20 cellular contexts compared by ENCODE assay signal in genomic region chr1:166080277-166080964, GRCh38.
A peak's percentile ranks its signal among the peaks of the same experiment; 100 is the strongest.
DNase-seq lines count a peak whose midpoint lies in the region; ATAC-seq, FAIRE-seq and TF ChIP-seq lines count a peak whose summit lies in the region.
"Had no signal": no experiment of that assay in that cellular context is flagged by ENCODE, and none has a peak within 500 bp of the region (broad histone marks: within the 10 kb centered on the region; RNA-seq: fewer than 3 reads in every experiment).

No MANE protein-coding gene starts in this region.

- FAIRE-seq in small intestine (lab: Jason Lieb, UNC) = no peak
- FAIRE-seq: endometrium had no signal

- H3K9me3 Mint-ChIP-seq in GM23338 = no peaks in the 10 kb centered on the region

- no peak for TF ChIP-seq CTCF in GM23338 (conservative IDR thresholded peaks at IDR 0.05; ENCODE audit: low read depth in 2 of 2)

- intact Hi-C loops in left ventricle myocardium superior (cut with micrococcal nuclease) = no loop called here
- intact Hi-C loops in Right ventricle myocardium superior (cut with DNase I) = no loop called here
- intact Hi-C loops in aorta (cut with DNase I) = no loop called here

- DNase-seq in left ventricle myocardium superior = no peak
- DNase-seq in Right ventricle myocardium superior = no peak
- peak; percentile 65 for DNase-seq in UCSD-AML1 (lab: John Stamatoyannopoulos, UW; ENCODE audit: unreplicated experiment)
- DNase-seq in foreskin melanocyte = peak; percentile 50
- no peak for DNase-seq in aorta
- no peak for DNase-seq in cerebellar cortex (ENCODE audit: low spot score)
- no peak for DNase-seq in small intestine
- DNase-seq in GM23338 (ENCODE audit: low spot score) = no peak
- DNase-seq: activated CD4-positive, alpha-beta T cell treated with anti-CD3 and anti-CD28 coated beads for 4 hours; activated naive CD4-positive, alpha-beta T cell; DMS 273 treated with DMSO at 0.1 percent for 48 hours; mesenchymal stem cell; NCI-H2081 treated with DMSO at 0.1 percent for 48 hours; NCI-H526; sigmoid colon; substantia nigra had no signal

- H3K4me3 Mint-ChIP-seq in GM23338 = no peak overlapping the region

- H3K27ac ChIP-seq in aorta (ENCODE audit: low read depth in 1 of 2, low read length in 2 of 2) (no peak overlapping the region), small intestine (ENCODE audit: low read depth in 1 of 2, low read length in 1 of 2) (no peak overlapping the region), GM23338 (ENCODE audit: low read depth) (no peak overlapping the region)
- H3K27ac ChIP-seq: cardiac muscle cell had no signal

- H3K4me1 ChIP-seq in aorta (ENCODE audit: control insufficient read depth in 1 of 2, insufficient read depth in 2 of 2, low read length in 2 of 2) (no peaks in the 10 kb centered on the region), small intestine (ENCODE audit: control insufficient read depth in 2 of 2, insufficient read depth in 1 of 2, low read depth in 1 of 2, low read length in 1 of 2) (no peaks in the 10 kb centered on the region), GM23338 (ENCODE audit: insufficient read depth) (no peaks in the 10 kb centered on the region)

- peak; percentile 23 for ATAC-seq in left ventricle myocardium superior
- no peak for ATAC-seq in Right ventricle myocardium superior (ENCODE audit: poor library complexity)
- ATAC-seq in aorta (ENCODE audit: low FRiP score) = peak; percentile 35
- ATAC-seq in GM23338 = no peak
- ATAC-seq: gastroesophageal sphincter, Panc1 had no signal

- no peaks in the 10 kb centered on the region for H3K36me3 Mint-ChIP-seq in GM23338 (ENCODE audit: low read depth)

- H3K27me3 ChIP-seq in aorta (ENCODE audit: control insufficient read depth in 1 of 2, insufficient read depth in 2 of 2, low read length in 1 of 2) (no peaks in the 10 kb centered on the region), small intestine (ENCODE audit: control insufficient read depth in 2 of 2, insufficient read depth in 2 of 2, low read length in 2 of 2) (no peaks in the 10 kb centered on the region), GM23338 (ENCODE audit: insufficient read depth) (no peaks in the 10 kb centered on the region)
- H3K27me3 ChIP-seq: cardiac muscle cell, gastroesophageal sphincter, sigmoid colon had no signal

- H2AFZ ChIP-seq in GM23338 = no peak overlapping the region

- 27 to 34% methylated on average over 9 of the region's 9 CpGs for WGBS in aorta, 2 donors
- WGBS in small intestine, 3 donors = 54 to 79% (median 66%) methylated on average over 9 of the region's 9 CpGs

- H3F3A ChIP-seq in GM23338 (replicated peaks; ENCODE audit: low read depth) = no peaks in the 10 kb centered on the region

- H3K27me3 Mint-ChIP-seq in GM23338 (ENCODE audit: insufficient read depth, low read depth, poor library complexity) = peaks cover 9% of the 10 kb centered on the region

- H3K4me3 ChIP-seq in aorta (ENCODE audit: low read length in 2 of 2) = no peak overlapping the region
- H3K4me3 ChIP-seq in small intestine (ENCODE audit: low read depth in 1 of 2, low read length in 2 of 2) = no peak overlapping the region
- no peak overlapping the region for H3K4me3 ChIP-seq in GM23338
- H3K4me3 ChIP-seq: cardiac muscle cell, gastroesophageal sphincter, sigmoid colon had no signal

- H3K4me2 ChIP-seq in GM23338 = no peak overlapping the region

- H3K9me2 ChIP-seq in GM23338 (ENCODE audit: insufficient read depth) = no peaks in the 10 kb centered on the region

- H3K9me3 ChIP-seq in aorta (ENCODE audit: control insufficient read depth, low read length) (no peaks in the 10 kb centered on the region), small intestine (ENCODE audit: control insufficient read depth, low read depth) (no peaks in the 10 kb centered on the region)
- H3K9me3 ChIP-seq: gastroesophageal sphincter had no signal

- peaks cover 2% of the 10 kb centered on the region; the same call in 1 of the 2 replicates for H4K20me1 ChIP-seq in GM23338 (replicated peaks; ENCODE audit: insufficient read depth)

- no peaks in the 10 kb centered on the region for H3K79me2 ChIP-seq in GM23338 (replicated peaks; ENCODE audit: insufficient read depth)

- H3K36me3 ChIP-seq in aorta (ENCODE audit: control insufficient read depth in 1 of 2, insufficient read depth in 2 of 2, low read length in 1 of 2) (no peaks in the 10 kb centered on the region), small intestine (ENCODE audit: control insufficient read depth in 2 of 2, insufficient read depth in 2 of 2, low read length in 2 of 2) (no peaks in the 10 kb centered on the region), GM23338 (ENCODE audit: insufficient read depth) (no peaks in the 10 kb centered on the region)
- H3K36me3 ChIP-seq: cardiac muscle cell, gastroesophageal sphincter, sigmoid colon had no signal

- no peak overlapping the region for H3K27ac Mint-ChIP-seq in GM23338

- H3K4me1 Mint-ChIP-seq in GM23338 = peaks cover 3% of the 10 kb centered on the region; the same call in 2 of the 3 replicates

TF ChIP-seq in GM23338, 12 proteins besides CTCF, POLR2A, EP300 and RAD21 (continues in another document):
- TF ChIP-seq, protein P1, sequence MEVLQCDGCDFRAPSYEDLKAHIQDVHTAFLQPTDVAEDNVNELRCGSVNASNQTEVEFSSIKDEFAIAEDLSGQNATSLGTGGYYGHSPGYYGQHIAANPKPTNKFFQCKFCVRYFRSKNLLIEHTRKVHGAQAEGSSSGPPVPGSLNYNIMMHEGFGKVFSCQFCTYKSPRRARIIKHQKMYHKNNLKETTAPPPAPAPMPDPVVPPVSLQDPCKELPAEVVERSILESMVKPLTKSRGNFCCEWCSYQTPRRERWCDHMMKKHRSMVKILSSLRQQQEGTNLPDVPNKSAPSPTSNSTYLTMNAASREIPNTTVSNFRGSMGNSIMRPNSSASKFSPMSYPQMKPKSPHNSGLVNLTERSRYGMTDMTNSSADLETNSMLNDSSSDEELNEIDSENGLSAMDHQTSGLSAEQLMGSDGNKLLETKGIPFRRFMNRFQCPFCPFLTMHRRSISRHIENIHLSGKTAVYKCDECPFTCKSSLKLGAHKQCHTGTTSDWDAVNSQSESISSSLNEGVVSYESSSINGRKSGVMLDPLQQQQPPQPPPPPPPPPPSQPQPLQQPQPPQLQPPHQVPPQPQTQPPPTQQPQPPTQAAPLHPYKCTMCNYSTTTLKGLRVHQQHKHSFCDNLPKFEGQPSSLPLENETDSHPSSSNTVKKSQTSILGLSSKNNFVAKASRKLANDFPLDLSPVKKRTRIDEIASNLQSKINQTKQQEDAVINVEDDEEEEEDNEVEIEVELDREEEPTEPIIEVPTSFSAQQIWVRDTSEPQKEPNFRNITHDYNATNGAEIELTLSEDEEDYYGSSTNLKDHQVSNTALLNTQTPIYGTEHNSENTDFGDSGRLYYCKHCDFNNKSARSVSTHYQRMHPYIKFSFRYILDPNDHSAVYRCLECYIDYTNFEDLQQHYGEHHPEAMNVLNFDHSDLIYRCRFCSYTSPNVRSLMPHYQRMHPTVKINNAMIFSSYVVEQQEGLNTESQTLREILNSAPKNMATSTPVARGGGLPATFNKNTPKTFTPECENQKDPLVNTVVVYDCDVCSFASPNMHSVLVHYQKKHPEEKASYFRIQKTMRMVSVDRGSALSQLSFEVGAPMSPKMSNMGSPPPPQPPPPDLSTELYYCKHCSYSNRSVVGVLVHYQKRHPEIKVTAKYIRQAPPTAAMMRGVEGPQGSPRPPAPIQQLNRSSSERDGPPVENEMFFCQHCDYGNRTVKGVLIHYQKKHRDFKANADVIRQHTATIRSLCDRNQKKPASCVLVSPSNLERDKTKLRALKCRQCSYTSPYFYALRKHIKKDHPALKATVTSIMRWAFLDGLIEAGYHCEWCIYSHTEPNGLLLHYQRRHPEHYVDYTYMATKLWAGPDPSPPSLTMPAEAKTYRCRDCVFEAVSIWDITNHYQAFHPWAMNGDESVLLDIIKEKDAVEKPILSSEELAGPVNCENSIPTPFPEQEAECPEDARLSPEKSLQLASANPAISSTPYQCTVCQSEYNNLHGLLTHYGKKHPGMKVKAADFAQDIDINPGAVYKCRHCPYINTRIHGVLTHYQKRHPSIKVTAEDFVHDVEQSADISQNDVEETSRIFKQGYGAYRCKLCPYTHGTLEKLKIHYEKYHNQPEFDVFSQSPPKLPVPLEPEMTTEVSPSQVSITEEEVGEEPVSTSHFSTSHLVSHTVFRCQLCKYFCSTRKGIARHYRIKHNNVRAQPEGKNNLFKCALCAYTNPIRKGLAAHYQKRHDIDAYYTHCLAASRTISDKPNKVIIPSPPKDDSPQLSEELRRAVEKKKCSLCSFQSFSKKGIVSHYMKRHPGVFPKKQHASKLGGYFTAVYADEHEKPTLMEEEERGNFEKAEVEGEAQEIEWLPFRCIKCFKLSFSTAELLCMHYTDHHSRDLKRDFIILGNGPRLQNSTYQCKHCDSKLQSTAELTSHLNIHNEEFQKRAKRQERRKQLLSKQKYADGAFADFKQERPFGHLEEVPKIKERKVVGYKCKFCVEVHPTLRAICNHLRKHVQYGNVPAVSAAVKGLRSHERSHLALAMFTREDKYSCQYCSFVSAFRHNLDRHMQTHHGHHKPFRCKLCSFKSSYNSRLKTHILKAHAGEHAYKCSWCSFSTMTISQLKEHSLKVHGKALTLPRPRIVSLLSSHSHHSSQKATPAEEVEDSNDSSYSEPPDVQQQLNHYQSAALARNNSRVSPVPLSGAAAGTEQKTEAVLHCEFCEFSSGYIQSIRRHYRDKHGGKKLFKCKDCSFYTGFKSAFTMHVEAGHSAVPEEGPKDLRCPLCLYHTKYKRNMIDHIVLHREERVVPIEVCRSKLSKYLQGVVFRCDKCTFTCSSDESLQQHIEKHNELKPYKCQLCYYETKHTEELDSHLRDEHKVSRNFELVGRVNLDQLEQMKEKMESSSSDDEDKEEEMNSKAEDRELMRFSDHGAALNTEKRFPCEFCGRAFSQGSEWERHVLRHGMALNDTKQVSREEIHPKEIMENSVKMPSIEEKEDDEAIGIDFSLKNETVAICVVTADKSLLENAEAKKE (CRISPR knock-in tag; IDR thresholded peaks at IDR 0.05) = no peak
- no peak for TF ChIP-seq ZNF331 (CRISPR knock-in tag; IDR thresholded peaks at IDR 0.05; ENCODE audit: low read depth)
- TF ChIP-seq POLR2AphosphoS5 (IDR thresholded peaks at IDR 0.05; ENCODE audit: low read depth) = no peak
- TF ChIP-seq ZNF114 (CRISPR knock-in tag; IDR thresholded peaks at IDR 0.05) = no peak
- TF ChIP-seq JUNB (IDR thresholded peaks at IDR 0.05; ENCODE audit: unreplicated experiment) = no peak
- TF ChIP-seq EZH2phosphoT487 (IDR thresholded peaks at IDR 0.05; ENCODE audit: unreplicated experiment) = no peak
- no peak for TF ChIP-seq EZH2 (IDR thresholded peaks at IDR 0.05; ENCODE audit: low read depth, unreplicated experiment)
- no peak for TF ChIP-seq NANOG (IDR thresholded peaks at IDR 0.05; ENCODE audit: borderline replicate concordance)

Comparison
In these comparisons a context has a peak if more than half of its experiments do, and no peak if none do; other contexts are left out.
1. ATAC-seq: peak in left ventricle myocardium superior (single experiment) and aorta (single experiment); none in Right ventricle myocardium superior (single experiment) and GM23338 (single experiment).
2. DNase-seq: peak in UCSD-AML1 (single experiment) and foreskin melanocyte (single experiment); none in left ventricle myocardium superior (single experiment), Right ventricle myocardium superior (single experiment), aorta (0 of 2), cerebellar cortex (single experiment), small intestine (single experiment) and GM23338 (single experiment).